Comparison of ENCODE assay signal across 8 cellular contexts in genomic region chr20:43914697-43915208, GRCh38. TPM values are rescaled to one million over a fixed set of nuclear protein-coding genes. Genes with fewer than 3 reads are reported as not detected.
DNase-seq lines count a peak whose midpoint lies in the region; ATAC-seq and TF ChIP-seq lines count a peak whose summit lies in the region.

TOX2 (plus strand) TSS chr20:43914852; CDS start chr20:43914892, 40 bp downstream.

- H3K4me3 ChIP-seq in prostate gland, result peak within 1 kb of the TSS; percentile 42 to 45

- under 1% methylated on average over 47 of the region's 79 CpGs for WGBS in prostate gland

- ATAC-seq in HG02571 (IDR thresholded peaks at IDR 0.05; ENCODE audit: unreplicated experiment) (peak; percentile 35), GM21619 (IDR thresholded peaks at IDR 0.05; ENCODE audit: unreplicated experiment) (no peak), HG03097 (IDR thresholded peaks at IDR 0.05; ENCODE audit: low FRiP score, unreplicated experiment) (no peak)

- H3K27ac Mint-ChIP-seq in activated T-helper 1 cell treated with anti-CD3 and anti-CD28 coated beads, Interleukin-12 subunit alpha, Interleukin-12 subunit beta, Interleukin-2, Interleukin-4 antibody, amounts not matched to agents 30 ng/mL and 10 ng/mL and 1 ng/mL, durations not matched to agents 14 hours and 24 hours and 36 hours, result peak within 1 kb of the TSS; percentile 81

- H3K27ac ChIP-seq in prostate gland, result peak within 1 kb of the TSS; percentile 51 to 67

- H3K27me3 ChIP-seq in prostate gland (replicated peaks; ENCODE audit: insufficient read depth), result peaks cover 11% of the 10 kb centered on the region

- H3K4me3 Mint-ChIP-seq in activated T-helper 1 cell treated with anti-CD3 and anti-CD28 coated beads, Interleukin-12 subunit alpha, Interleukin-12 subunit beta, Interleukin-2, Interleukin-4 antibody, amounts not matched to agents 30 ng/mL and 10 ng/mL and 1 ng/mL, durations not matched to agents 14 hours and 24 hours and 36 hours, result peak within 1 kb of the TSS; percentile 87

- peak; percentile 83 for DNase-seq in GM10248 (ENCODE audit: extremely low spot score)
- DNase-seq in NCI-H69 (lab: John Stamatoyannopoulos, UW), result peak; percentile 16
- peak; percentile 42 for DNase-seq in activated T-helper 1 cell treated with anti-CD3 and anti-CD28 coated beads, Interleukin-12 subunit alpha, Interleukin-12 subunit beta, Interleukin-2, Interleukin-4 antibody, amounts not matched to agents 30 ng/mL and 10 ng/mL and 1 ng/mL, durations not matched to agents 14 hours and 24 hours and 36 hours (ENCODE audit: low spot score)
- DNase-seq in germinal center (ENCODE audit: low spot score), result peak; percentile 74
- no peak for DNase-seq in prostate gland (ENCODE audit: low spot score)

- intact Hi-C loops in activated T-helper 1 cell treated with anti-CD3 and anti-CD28 coated beads, Interleukin-12 subunit alpha, Interleukin-12 subunit beta, Interleukin-2, Interleukin-4 antibody, amounts not matched to agents 30 ng/mL and 10 ng/mL and 1 ng/mL, durations not matched to agents 14 hours and 24 hours and 36 hours (cut with micrococcal nuclease), result loop anchor here (1.0 to 10.0 kb wide), 5 partner anchors 11 to 250 kb away; partner anchors contain the start of gene MYBL2
- intact Hi-C loops in prostate gland (cut with DNase I), result loop anchor here (5.0 to 10.0 kb wide), 5 partner anchors 67 to 280 kb away; no protein-coding TSS in a partner anchor

- H3K9me3 Mint-ChIP-seq in activated T-helper 1 cell treated with anti-CD3 and anti-CD28 coated beads, Interleukin-12 subunit alpha, Interleukin-12 subunit beta, Interleukin-2, Interleukin-4 antibody, amounts not matched to agents 30 ng/mL and 10 ng/mL and 1 ng/mL, durations not matched to agents 14 hours and 24 hours and 36 hours, result peaks cover 20% of the 10 kb centered on the region

- POLR2A ChIA-PET in GM10248 (lab: Yijun Ruan, JAX), result no interaction called here

- H3K9me3 ChIP-seq in prostate gland, result no peaks in the 10 kb centered on the region

- H3K4me1 ChIP-seq in prostate gland (replicated peaks), result no peaks in the 10 kb centered on the region

- no peak for TF ChIP-seq POLR2A in prostate gland (IDR thresholded peaks at IDR 0.05)

- peaks cover 37% of the 10 kb centered on the region for H3K27me3 Mint-ChIP-seq in activated T-helper 1 cell treated with anti-CD3 and anti-CD28 coated beads, Interleukin-12 subunit alpha, Interleukin-12 subunit beta, Interleukin-2, Interleukin-4 antibody, amounts not matched to agents 30 ng/mL and 10 ng/mL and 1 ng/mL, durations not matched to agents 14 hours and 24 hours and 36 hours (ENCODE audit: insufficient read depth)

- H3K36me3 ChIP-seq in prostate gland, result no peaks in the 10 kb centered on the region

- peaks cover 6% of the 10 kb centered on the region for H3K36me3 Mint-ChIP-seq in activated T-helper 1 cell treated with anti-CD3 and anti-CD28 coated beads, Interleukin-12 subunit alpha, Interleukin-12 subunit beta, Interleukin-2, Interleukin-4 antibody, amounts not matched to agents 30 ng/mL and 10 ng/mL and 1 ng/mL, durations not matched to agents 14 hours and 24 hours and 36 hours (ENCODE audit: low read depth)

- CTCF ChIA-PET in GM10248 (lab: Yijun Ruan, JAX), result no interaction called here

- H3K4me1 Mint-ChIP-seq in activated T-helper 1 cell treated with anti-CD3 and anti-CD28 coated beads, Interleukin-12 subunit alpha, Interleukin-12 subunit beta, Interleukin-2, Interleukin-4 antibody, amounts not matched to agents 30 ng/mL and 10 ng/mL and 1 ng/mL, durations not matched to agents 14 hours and 24 hours and 36 hours (ENCODE audit: low read depth), result peaks cover 31% of the 10 kb centered on the region

- TF ChIP-seq CTCF in GM10248 (IDR thresholded peaks at IDR 0.05; ENCODE audit: control extremely low read depth, extremely low read depth, low read depth, missing control alignments) (no peak), prostate gland (IDR thresholded peaks at IDR 0.05) (no peak)

RNA-seq across cellular contexts. Expression of gene TOX2, which starts in this region (rescaled TPM):
- total RNA-seq in activated T-helper 1 cell treated with anti-CD3 and anti-CD28 coated beads, Interleukin-12 subunit alpha, Interleukin-12 subunit beta, Interleukin-2, Interleukin-4 antibody, amounts not matched to agents 30 ng/mL and 10 ng/mL and 1 ng/mL, durations not matched to agents 14 hours and 24 hours and 36 hours, result 4.0 and 4.8 TPM in 2 replicates
- total RNA-seq in prostate gland, result 10 to 100 TPM in 1 of 2 donors, 1 to 10 TPM in 1; 8.8 to 52.8 TPM
